In the genomic region with DNA sequence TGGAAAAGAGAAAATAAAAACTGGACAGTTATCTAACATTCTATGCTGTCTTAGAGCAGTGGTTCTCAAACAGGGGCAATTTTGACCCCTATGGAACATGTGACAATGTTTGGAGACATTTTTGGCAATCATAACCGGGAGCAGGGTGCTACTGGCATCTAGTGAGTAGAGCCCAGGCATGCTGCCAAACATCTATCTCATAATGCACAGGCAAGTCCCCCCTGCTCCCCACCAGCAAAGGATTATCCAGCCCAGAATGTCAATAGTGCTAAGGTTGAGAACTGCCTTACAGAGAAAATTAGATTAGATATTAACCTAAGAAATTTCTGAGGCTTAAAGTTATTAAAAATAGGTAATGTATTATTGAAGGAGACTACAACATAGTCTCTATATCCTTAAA, we compare ENCODE assay signal across 20 cellular contexts. TPM values are rescaled to one million over a fixed set of nuclear protein-coding genes. Genes with fewer than 3 reads are reported as not detected.
DNase-seq lines count a peak whose midpoint lies in the region; ATAC-seq and TF ChIP-seq lines count a peak whose summit lies in the region.
"Had no signal": no experiment of that assay in that cellular context is flagged by ENCODE, and none has a peak within 500 bp of the region (broad histone marks: within the 10 kb centered on the region; RNA-seq: fewer than 3 reads in every experiment).

No MANE protein-coding gene starts in this region.

- POLR2A ChIA-PET in MCF 10A (lab: Yijun Ruan, JAX) = interaction anchor here (0.6 to 1.0 kb wide), 2 partner anchors 22 to 60 kb away, joined by 3 read pairs; no protein-coding TSS in a partner anchor

- H3K27me3 ChIP-seq in right cardiac atrium (ENCODE audit: control insufficient read depth, insufficient read depth) (no peaks in the 10 kb centered on the region), uterus (no peaks in the 10 kb centered on the region), spleen (replicated peaks in 1 of 7) (no peaks in the 10 kb centered on the region)
- H3K27me3 ChIP-seq: neutrophil, vagina had no signal

- TF ChIP-seq POLR2A in uterus (IDR thresholded peaks at IDR 0.05) (no peak), spleen (IDR thresholded peaks at IDR 0.05) (no peak)

- no peaks in the 10 kb centered on the region for H3K36me3 Mint-ChIP-seq in MCF 10A (ENCODE audit: insufficient read depth, unreplicated experiment)

- H3K36me3 ChIP-seq in mucosa of descending colon (ENCODE audit: low read depth) (no peaks in the 10 kb centered on the region), uterus (no peaks in the 10 kb centered on the region), spleen (peaks cover 0 to 5% (median 0%) of the 10 kb centered on the region in 6 donors)
- H3K36me3 ChIP-seq: neutrophil, vagina had no signal

- peaks cover 20% of the 10 kb centered on the region for H3K4me1 Mint-ChIP-seq in MCF 10A (ENCODE audit: insufficient read depth, unreplicated experiment)

- H3K27ac ChIP-seq in right cardiac atrium (ENCODE audit: low read length) (peak overlapping the region; percentile 23), uterus (no peak overlapping the region), spleen (no peak overlapping the region)
- H3K27ac ChIP-seq: neutrophil, vagina had no signal

- DNase-seq in right cardiac atrium (no peak), cardiac septum (ENCODE audit: low spot score) (no peak), MCF 10A (ENCODE audit: unreplicated experiment) (no peak), mucosa of descending colon (peak in 1 of 3 donors; percentile 66), uterus (no peak), GM03348 (ENCODE audit: low spot score) (no peak), spleen (no peak)
- DNase-seq: activated CD4-positive, alpha-beta T cell treated with anti-CD3 and anti-CD28 coated beads for 48 hours; activated CD8-positive, alpha-beta memory T cell treated with anti-CD3 and anti-CD28 coated beads, Interleukin-2, amount 50 U/mL, for 48 hours; AML-193; cerebellar nuclear complex; effector memory CD8-positive, alpha-beta T cell; islet precursor cell; NCI-H2029 treated with DMSO at 0.1 percent for 48 hours; NCI-H526 had no signal

- no peaks in the 10 kb centered on the region for H3K9me3 ChIP-seq in right cardiac atrium (ENCODE audit: control insufficient read depth, low read length)
- no peaks in the 10 kb centered on the region for H3K9me3 ChIP-seq in mucosa of descending colon
- H3K9me3 ChIP-seq in uterus = no peaks in the 10 kb centered on the region
- H3K9me3 ChIP-seq in spleen = peaks cover 0 to 9% (median 6%) of the 10 kb centered on the region in 8 donors
- H3K9me3 ChIP-seq: neutrophil, vagina had no signal

- intact Hi-C loops in right cardiac atrium (cut with DNase I) = no loop called here
- intact Hi-C loops in cardiac septum (cut with DNase I) = no loop called here
- intact Hi-C loops in MCF 10A (cut with micrococcal nuclease) = no loop called here
- intact Hi-C loops in mucosa of descending colon (cut with DNase I, micrococcal nuclease) = no loop called here
- intact Hi-C loops in uterus (cut with DNase I; ENCODE audit: low total_unique reads) = no loop called here
- intact Hi-C loops in spleen (cut with DNase I; ENCODE audit: low total_unique reads) = no loop called here

- H3K9me3 Mint-ChIP-seq in MCF 10A (ENCODE audit: unreplicated experiment) = no peaks in the 10 kb centered on the region
- H3K9me3 Mint-ChIP-seq: effector memory CD8-positive, alpha-beta T cell had no signal

- no TSS peak for BruUV-seq in MCF 10A (replicated peaks; lab: Mats Ljungman, UMichigan)

- peak overlapping the region; percentile 19 for H3K27ac Mint-ChIP-seq in MCF 10A (ENCODE audit: low read depth, unreplicated experiment)
- H3K27ac Mint-ChIP-seq: effector memory CD8-positive, alpha-beta T cell had no signal

- no peak overlapping the region for H3K4me3 Mint-ChIP-seq in MCF 10A (ENCODE audit: unreplicated experiment)
- H3K4me3 Mint-ChIP-seq: effector memory CD8-positive, alpha-beta T cell had no signal

- TF ChIP-seq CTCF in MCF 10A (IDR thresholded peaks at IDR 0.05; ENCODE audit: unreplicated experiment) (no peak), mucosa of descending colon (IDR thresholded peaks at IDR 0.05) (no peak), uterus (IDR thresholded peaks at IDR 0.05) (no peak), spleen (IDR thresholded peaks at IDR 0.05 in 8 of 11, conservative IDR thresholded peaks at IDR 0.05 in 3 of 11) (no peak)

- WGBS in right cardiac atrium = 9% methylated on average over 1 of the region's 1 CpG
- 58 to 71% (median 67%) methylated on average over 1 of the region's 1 CpG for WGBS in spleen, 5 donors

- no peaks in the 10 kb centered on the region for H3K4me1 ChIP-seq in right cardiac atrium (ENCODE audit: control insufficient read depth, insufficient read depth, low read length)
- H3K4me1 ChIP-seq in mucosa of descending colon (ENCODE audit: low read depth) = peaks cover 7% of the 10 kb centered on the region
- H3K4me1 ChIP-seq in uterus = no peaks in the 10 kb centered on the region
- H3K4me1 ChIP-seq in spleen = no peaks in the 10 kb centered on the region
- H3K4me1 ChIP-seq: vagina had no signal

- ATAC-seq in right cardiac atrium = no peak
- peak; percentile 18 for ATAC-seq in mucosa of descending colon
- no peak for ATAC-seq in GM21528 (IDR thresholded peaks at IDR 0.05; ENCODE audit: low FRiP score, unreplicated experiment)
- ATAC-seq: effector memory CD8-positive, alpha-beta T cell; sciatic nerve had no signal

- no peaks in the 10 kb centered on the region for H3K27me3 Mint-ChIP-seq in MCF 10A (ENCODE audit: insufficient read depth, unreplicated experiment)
- H3K27me3 Mint-ChIP-seq: effector memory CD8-positive, alpha-beta T cell had no signal

- H3K4me3 ChIP-seq in right cardiac atrium (ENCODE audit: low read length) (no peak overlapping the region), mucosa of descending colon (no peak overlapping the region), uterus (no peak overlapping the region), spleen (no peak overlapping the region)
- H3K4me3 ChIP-seq: vagina had no signal

- CTCF ChIA-PET in MCF 10A (lab: Yijun Ruan, JAX) = interaction anchor here (0.7 to 1.1 kb wide), 2 partner anchors 130 to 142 kb away, joined by 3 read pairs; no protein-coding TSS in a partner anchor

RNA-seq across cellular contexts. Expression of gene CATSPERB, which starts 22.9 kb away (rescaled TPM):
- total RNA-seq in right cardiac atrium (1 to 10 TPM in 3 of 4 donors, under 1 TPM in 1; 0.82 to 3.2 (median 2.2) TPM), cardiac septum (0.97 TPM), MCF 10A (2022) (0.71 and 1.1 TPM in 2 replicates), mucosa of descending colon (1 to 10 TPM; 3.5 to 7.0 (median 4.1) TPM), uterus (1 to 10 TPM in 3 of 4 donors, under 1 TPM in 1; 0.29 to 4.1 (median 2.6) TPM), spleen (1 to 10 TPM; 1.2 to 6.8 (median 2.5) TPM)
- polyA plus RNA-seq in right cardiac atrium (0.48 TPM), spleen (under 1 TPM; 0.10 to 0.20 (median 0.17) TPM)
- total RNA-seq: IMR-90 had no signal
- polyA plus RNA-seq: IMR-90 had no signal
